In genomic region chr16:82302007-82302733, GRCh38 we compare ENCODE assay signal across 14 cellular contexts.
DNase-seq lines count a peak whose midpoint lies in the region; ATAC-seq and TF ChIP-seq lines count a peak whose summit lies in the region.
"Had no signal": no experiment of that assay in that cellular context is flagged by ENCODE, and none has a peak within 500 bp of the region (broad histone marks: within the 10 kb centered on the region; RNA-seq: fewer than 3 reads in every experiment).

No MANE protein-coding gene starts in this region.

- WGBS in heart left ventricle, 4 donors, result 29 to 44% (median 33%) methylated on average over 14 to 17 of the region's 17 CpGs
- no CpG with 5 or more reads among the region's 17 CpGs for WGBS in neuronal stem cell (ENCODE audit: extremely low coverage in 2 of 2, insufficient read length in 2 of 2, insufficient replicate concordance in 1 of 2), 2 donors
- 69 to 80% (median 79%) methylated on average over 12 to 17 of the region's 17 CpGs for WGBS in adrenal gland, 4 donors

- H3K36me3 ChIP-seq in GM23338 (ENCODE audit: insufficient read depth) (no peaks in the 10 kb centered on the region), heart left ventricle (no peaks in the 10 kb centered on the region), neuronal stem cell (replicated peaks in 1 of 2; ENCODE audit: control insufficient read depth in 2 of 2, insufficient read depth in 2 of 2, low read length in 2 of 2) (peaks cover 0 to 2% of the 10 kb centered on the region in 2 donors), adrenal gland (replicated peaks in 1 of 2) (no peaks in the 10 kb centered on the region)
- H3K36me3 ChIP-seq: HAP-1, MG63 had no signal

- H3K9me3 ChIP-seq in heart left ventricle (peaks cover 0 to 4% (median 0%) of the 10 kb centered on the region in 12 donors), neuronal stem cell (replicated peaks in 1 of 2; ENCODE audit: control insufficient read depth in 2 of 2, insufficient read depth in 1 of 2, low read depth in 1 of 2, low read length in 2 of 2) (no peaks in the 10 kb centered on the region), adrenal gland (replicated peaks in 1 of 3) (no peaks in the 10 kb centered on the region)
- H3K9me3 ChIP-seq: HAP-1, MG63 had no signal

- H3K79me1 ChIP-seq in neuronal stem cell (ENCODE audit: low read depth, low read length), result no peaks in the 10 kb centered on the region

- no peak for TF ChIP-seq POLR2A in heart left ventricle (IDR thresholded peaks at IDR 0.05)
- no peak for TF ChIP-seq POLR2A in adrenal gland (IDR thresholded peaks at IDR 0.05)

- no peaks in the 10 kb centered on the region for H3K79me2 ChIP-seq in GM23338 (replicated peaks; ENCODE audit: insufficient read depth)

- H3K18ac ChIP-seq in neuronal stem cell (ENCODE audit: low read length), result no peak overlapping the region

- TF ChIP-seq CTCF in GM23338 (conservative IDR thresholded peaks at IDR 0.05; ENCODE audit: low read depth in 2 of 2), result no peak
- TF ChIP-seq CTCF in heart left ventricle (IDR thresholded peaks at IDR 0.05), result no peak
- TF ChIP-seq CTCF in nephron progenitor cell (IDR thresholded peaks at IDR 0.05), result no peak
- TF ChIP-seq CTCF in adrenal gland (IDR thresholded peaks at IDR 0.05), result no peak

- no peak overlapping the region for H3K4ac ChIP-seq in neuronal stem cell (ENCODE audit: low read length)

- H3K27me3 Mint-ChIP-seq in GM23338 (ENCODE audit: insufficient read depth, low read depth, poor library complexity), result peaks cover 4% of the 10 kb centered on the region
- H3K27me3 Mint-ChIP-seq in nephron progenitor cell (ENCODE audit: low read depth, poor library complexity), result peaks cover 27% of the 10 kb centered on the region

- no peaks in the 10 kb centered on the region; the same call in 2 of the 3 replicates for H3K9me3 Mint-ChIP-seq in GM23338
- H3K9me3 Mint-ChIP-seq in nephron progenitor cell, result peaks cover 7% of the 10 kb centered on the region
- H3K9me3 Mint-ChIP-seq: CD8-positive, alpha-beta T cell had no signal

- H3F3A ChIP-seq in GM23338 (replicated peaks; ENCODE audit: low read depth), result 0 out of 2 replicates have a peak, but pooled peaks cover 2% of the 10 kb centered on the region

- H3K23ac ChIP-seq in neuronal stem cell (ENCODE audit: low read depth, low read length, poor library complexity), result no peak overlapping the region

- no peak overlapping the region for H3K27ac ChIP-seq in GM23338 (ENCODE audit: low read depth)
- H3K27ac ChIP-seq in heart left ventricle, result peak overlapping the region in 11 of 12 donors; percentile 36 to 85 (median 70)
- no peak overlapping the region for H3K27ac ChIP-seq in neuronal stem cell (replicated peaks; ENCODE audit: low read length)
- H3K27ac ChIP-seq in adrenal gland, result no peak overlapping the region
- H3K27ac ChIP-seq: SK-N-MC had no signal

- no peaks in the 10 kb centered on the region for H3K4me1 ChIP-seq in GM23338 (ENCODE audit: insufficient read depth)
- peaks cover 0 to 17% (median 0%) of the 10 kb centered on the region in 12 donors for H3K4me1 ChIP-seq in heart left ventricle
- no peaks in the 10 kb centered on the region for H3K4me1 ChIP-seq in neuronal stem cell (ENCODE audit: control insufficient read depth in 2 of 2, insufficient read depth in 1 of 2, low read depth in 1 of 2, low read length in 2 of 2)
- H3K4me1 ChIP-seq in adrenal gland (replicated peaks in 1 of 2), result no peaks in the 10 kb centered on the region
- H3K4me1 ChIP-seq: HAP-1 had no signal

- no peaks in the 10 kb centered on the region for H3K4me1 Mint-ChIP-seq in GM23338
- H3K4me1 Mint-ChIP-seq in nephron progenitor cell, result no peaks in the 10 kb centered on the region

- intact Hi-C loops in heart left ventricle (cut with DNase I), result no loop called here
- intact Hi-C loops in adrenal gland (cut with DNase I), result no loop called here

- H3K4me3 Mint-ChIP-seq in GM23338 (no peak overlapping the region), nephron progenitor cell (no peak overlapping the region)
- H3K4me3 Mint-ChIP-seq: CD8-positive, alpha-beta T cell had no signal

- H3K36me3 Mint-ChIP-seq in GM23338 (ENCODE audit: low read depth), result no peaks in the 10 kb centered on the region
- no peaks in the 10 kb centered on the region for H3K36me3 Mint-ChIP-seq in nephron progenitor cell (ENCODE audit: low read depth)
- H3K36me3 Mint-ChIP-seq: CD8-positive, alpha-beta T cell had no signal

- H3K4me2 ChIP-seq in GM23338 (no peak overlapping the region), neuronal stem cell (ENCODE audit: insufficient read depth, low read length, poor library complexity, severe bottlenecking) (no peak overlapping the region)

- H2BK12ac ChIP-seq in neuronal stem cell (ENCODE audit: low read length), result no peak overlapping the region

- no peaks in the 10 kb centered on the region for H3K9me2 ChIP-seq in GM23338 (ENCODE audit: insufficient read depth)

- no peak overlapping the region for H3K4me3 ChIP-seq in GM23338
- H3K4me3 ChIP-seq in heart left ventricle, result peak overlapping the region in 5 of 12 donors; percentile 3 to 31 (median 15)
- no peak overlapping the region for H3K4me3 ChIP-seq in neuronal stem cell (ENCODE audit: low read length in 2 of 2)
- H3K4me3 ChIP-seq in adrenal gland, result no peak overlapping the region
- H3K4me3 ChIP-seq: HAP-1, MG63, SK-N-MC had no signal

- no peak for DNase-seq in GM23338 (ENCODE audit: low spot score)
- peak; percentile 29 for DNase-seq in NCI-H1092 treated with DMSO at 0.1 percent for 48 hours (lab: John Stamatoyannopoulos, UW)
- DNase-seq in heart left ventricle, result peak; percentile 35 to 75 (median 58)
- DNase-seq in neuronal stem cell (ENCODE audit: low spot score), result no peak
- no peak for DNase-seq in NCI-H2029 (lab: John Stamatoyannopoulos, UW)
- DNase-seq in nephron progenitor cell, result no peak
- no peak for DNase-seq in adrenal gland
- DNase-seq: CD8-positive, alpha-beta T cell; MG63; NCI-H187 treated with DMSO at 0.1 percent for 48 hours; NCI-H2171 had no signal

- no peak overlapping the region for H2BK5ac ChIP-seq in neuronal stem cell (ENCODE audit: low read length)

- no peak overlapping the region for H2BK120ac ChIP-seq in neuronal stem cell (ENCODE audit: low read depth, low read length)

- H4K20me1 ChIP-seq in GM23338 (replicated peaks; ENCODE audit: insufficient read depth), result no peaks in the 10 kb centered on the region

- no peak overlapping the region for H2AFZ ChIP-seq in GM23338
- H2AFZ ChIP-seq in neuronal stem cell (ENCODE audit: low read length), result no peak overlapping the region

- H3K14ac ChIP-seq in neuronal stem cell (ENCODE audit: low read length), result no peak overlapping the region

- no peaks in the 10 kb centered on the region for H3K27me3 ChIP-seq in GM23338 (ENCODE audit: insufficient read depth)
- H3K27me3 ChIP-seq in heart left ventricle, result no peaks in the 10 kb centered on the region
- no peaks in the 10 kb centered on the region for H3K27me3 ChIP-seq in neuronal stem cell (ENCODE audit: control insufficient read depth in 3 of 3, insufficient read depth in 3 of 3, low read depth in 1 of 3, low read length in 3 of 3)
- no peaks in the 10 kb centered on the region for H3K27me3 ChIP-seq in adrenal gland
- H3K27me3 ChIP-seq: MG63 had no signal

- H3K9ac ChIP-seq in neuronal stem cell (ENCODE audit: low read depth, low read length, poor library complexity), result peak overlapping the region; percentile 5

- no peak overlapping the region for H4K91ac ChIP-seq in neuronal stem cell (ENCODE audit: low read depth, low read length, poor library complexity)

- H2AK5ac ChIP-seq in neuronal stem cell (ENCODE audit: low read depth, low read length), result no peak overlapping the region

- no peak overlapping the region for H4K8ac ChIP-seq in neuronal stem cell (ENCODE audit: low read depth, low read length)

- H3K27ac Mint-ChIP-seq in GM23338 (no peak overlapping the region), nephron progenitor cell (no peak overlapping the region)
- H3K27ac Mint-ChIP-seq: CD8-positive, alpha-beta T cell had no signal

- ATAC-seq in GM23338 (peak; percentile 48), heart left ventricle (peak; percentile 81 to 93 (median 90)), GM21576 (IDR thresholded peaks at IDR 0.05; ENCODE audit: unreplicated experiment) (no peak)
- ATAC-seq: CD8-positive, alpha-beta T cell had no signal

- no peak overlapping the region for H2BK15ac ChIP-seq in neuronal stem cell (ENCODE audit: low read length)

TF ChIP-seq in GM23338, 12 proteins besides CTCF, POLR2A, EP300 and RAD21:
- TF ChIP-seq POLR2AphosphoS5 (IDR thresholded peaks at IDR 0.05; ENCODE audit: low read depth), result no peak
- no peak for TF ChIP-seq REST (IDR thresholded peaks at IDR 0.05; ENCODE audit: unreplicated experiment)
- TF ChIP-seq CREB1 (CRISPR knock-in tag; IDR thresholded peaks at IDR 0.05; ENCODE audit: low read depth), result no peak
- TF ChIP-seq NANOG (IDR thresholded peaks at IDR 0.05; ENCODE audit: borderline replicate concordance), result no peak

Comparison
In these comparisons a context has a peak if more than half of its experiments do, and no peak if none do; other contexts are left out.
1. DNase-seq: peak in NCI-H1092 treated with DMSO at 0.1 percent for 48 hours (single experiment) and heart left ventricle (5 of 5); none in GM23338 (single experiment), neuronal stem cell (single experiment), NCI-H2029 (single experiment), nephron progenitor cell (single experiment) and adrenal gland (0 of 7).
2. H3K27ac ChIP-seq: peak in heart left ventricle (11 of 12); none in GM23338 (single experiment), neuronal stem cell (single experiment) and adrenal gland (0 of 5).